Comparison of ENCODE assay signal across 30 cellular contexts in the genomic region with DNA sequence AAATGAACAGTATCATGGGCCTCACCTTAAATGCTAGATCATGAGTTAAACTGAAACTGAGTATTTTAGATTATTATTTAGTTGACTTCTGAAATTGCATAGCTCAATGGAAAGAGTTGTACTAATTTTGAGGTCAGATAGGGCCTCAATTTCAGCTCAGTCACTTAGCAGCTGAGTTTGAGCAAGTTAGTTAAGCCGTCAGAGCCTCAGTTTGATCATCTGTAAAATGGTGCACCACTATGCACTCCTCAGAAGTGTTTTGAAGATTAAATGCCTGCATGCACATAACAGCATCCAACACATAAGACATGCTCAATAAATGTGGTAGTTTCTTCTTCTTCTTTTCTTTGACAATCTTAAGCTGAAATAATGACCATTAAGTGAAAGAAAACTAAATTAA.
"Had no signal": no experiment of that assay in that cellular context is flagged by ENCODE, and none has a peak within 500 bp of the region (broad histone marks: within the 10 kb centered on the region; RNA-seq: fewer than 3 reads in every experiment).

No MANE protein-coding gene starts in this region.

- H3K4me2 ChIP-seq: hepatocyte, neural progenitor cell had no signal

- H3K36me3 ChIP-seq: left lung, neural progenitor cell, neutrophil, ovary, right atrium auricular region, stomach, thyroid gland, transverse colon, upper lobe of left lung, vagina had no signal

- FAIRE-seq: kidney had no signal

- H3K4me1 Mint-ChIP-seq: naive B cell; neural progenitor cell; stimulated activated naive B cell treated with anti-CD40 and anti-IgM and Interleukin-4, amounts not matched to agents 10 μg/mL and 1 μg/mL and 100 μg/mL, for 72 hours had no signal

- H3K27ac ChIP-seq: hepatocyte, left lung, neural progenitor cell, neutrophil, ovary, right atrium auricular region, skin epidermis, stomach, testis, thyroid gland, transverse colon, upper lobe of left lung, vagina had no signal

- H3K79me2 ChIP-seq: hepatocyte had no signal

- H3K36me3 Mint-ChIP-seq: mesothelial cell of epicardium; naive B cell; natural killer cell; neural progenitor cell; stimulated activated naive B cell treated with anti-CD40 and anti-IgM and Interleukin-4, amounts not matched to agents 10 μg/mL and 1 μg/mL and 100 μg/mL, for 72 hours had no signal

- H3K27ac Mint-ChIP-seq: mesothelial cell of epicardium; naive B cell; natural killer cell; nephron progenitor cell; neural progenitor cell; progenitor cell of endocrine pancreas; stimulated activated naive B cell treated with anti-CD40 and anti-IgM and Interleukin-4, amounts not matched to agents 10 μg/mL and 1 μg/mL and 100 μg/mL, for 72 hours had no signal

- H3K27me3 ChIP-seq: hepatocyte, left lung, neural progenitor cell, neutrophil, ovary, right atrium auricular region, stomach, testis, thyroid gland, transverse colon, upper lobe of left lung, vagina had no signal

- H3K27me3 Mint-ChIP-seq: progenitor cell of endocrine pancreas had no signal

- H3K9me3 ChIP-seq: left lung, neutrophil, ovary, right atrium auricular region, stomach, testis, thyroid gland, transverse colon, upper lobe of left lung, vagina had no signal

- H3K4me3 Mint-ChIP-seq: mesothelial cell of epicardium; naive B cell; natural killer cell; nephron progenitor cell; neural progenitor cell; stimulated activated naive B cell treated with anti-CD40 and anti-IgM and Interleukin-4, amounts not matched to agents 10 μg/mL and 1 μg/mL and 100 μg/mL, for 72 hours had no signal

- H3K9me3 Mint-ChIP-seq: mesothelial cell of epicardium; naive B cell; natural killer cell; nephron progenitor cell; neural progenitor cell; stimulated activated naive B cell treated with anti-CD40 and anti-IgM and Interleukin-4, amounts not matched to agents 10 μg/mL and 1 μg/mL and 100 μg/mL, for 72 hours had no signal

- H3K9ac ChIP-seq: neural progenitor cell had no signal

- H3K4me3 ChIP-seq: hepatocyte, left lung, lung, neural progenitor cell, ovary, right atrium auricular region, skin epidermis, stomach, testis, thyroid gland, transverse colon, upper lobe of left lung, vagina had no signal

- H3K4me1 ChIP-seq: left lung, neural progenitor cell, right atrium auricular region, stomach, testis, thyroid gland, transverse colon, upper lobe of left lung, vagina had no signal

- DNase-seq: kidney; left colon; left lung; mesendoderm; naive B cell; natural killer cell; nephron progenitor cell; occipital lobe; ovary; stimulated activated CD4-positive, alpha-beta T cell treated with anti-CD3 and anti-CD28 coated beads, Interleukin-12 subunit alpha, Interleukin-12 subunit beta, amount 100 ng/mL, for 4 hours; stimulated activated CD4-positive, alpha-beta T cell treated with anti-CD3 and anti-CD28 coated beads, Interleukin-15, amount 100 ng/mL, for 24 hours; stimulated activated CD4-positive, alpha-beta T cell treated with anti-CD3 and anti-CD28 coated beads, Interleukin-2, amount 100 ng/mL, for 24 hours; stimulated activated CD4-positive, alpha-beta T cell treated with anti-CD3 and anti-CD28 coated beads, Interleukin-4, amount 100 ng/mL, for 1 hour; stimulated activated naive B cell treated with anti-CD40 and anti-IgM and Interleukin-4, amounts not matched to agents 10 μg/mL and 1 μg/mL and 100 μg/mL, for 72 hours; stimulated activated naive CD8-positive, alpha-beta T cell treated with anti-CD3 and anti-CD28 coated beads, Interleukin-15, Interleukin-2, amounts not matched to agents 100 U/mL and 50 U/mL, for 24 hours; stomach; testis; thyroid gland; transverse colon; upper lobe of left lung had no signal

- ATAC-seq: left colon; left lung; natural killer cell; sciatic nerve; stimulated activated naive B cell treated with anti-CD40 and anti-IgM and Interleukin-4, amounts not matched to agents 10 μg/mL and 1 μg/mL and 100 μg/mL, for 72 hours; stimulated activated naive CD8-positive, alpha-beta T cell treated with anti-CD3 and anti-CD28 coated beads, Interleukin-15, Interleukin-2, amounts not matched to agents 100 U/mL and 50 U/mL, for 24 hours had no signal

- H2AFZ ChIP-seq: hepatocyte, neural progenitor cell had no signal
